In genomic region chr14:36664322-36665193, GRCh38 we compare ENCODE assay signal across 12 cellular contexts. TPM values are rescaled to one million over a fixed set of nuclear protein-coding genes. Genes with fewer than 3 reads are reported as not detected.
A peak's percentile ranks its signal among the peaks of the same experiment; 100 is the strongest.
DNase-seq lines count a peak whose midpoint lies in the region; ATAC-seq and TF ChIP-seq lines count a peak whose summit lies in the region.
"Had no signal": no experiment of that assay in that cellular context is flagged by ENCODE, and none has a peak within 500 bp of the region (broad histone marks: within the 10 kb centered on the region; RNA-seq: fewer than 3 reads in every experiment).

No MANE protein-coding gene starts in this region.

- H3K9ac ChIP-seq in GM23248 (no peak overlapping the region), neural progenitor cell (no peak overlapping the region)

- no peak overlapping the region for H3K4me2 ChIP-seq in GM23248 (ENCODE audit: unreplicated experiment)
- no peak overlapping the region for H3K4me2 ChIP-seq in neural progenitor cell

- TF ChIP-seq CTCF in breast epithelium (IDR thresholded peaks at IDR 0.05) = no peak
- TF ChIP-seq CTCF in neural progenitor cell (IDR thresholded peaks at IDR 0.05) = no peak
- no peak for TF ChIP-seq CTCF in dorsolateral prefrontal cortex (IDR thresholded peaks at IDR 0.05 in 54 of 56, conservative IDR thresholded peaks at IDR 0.05 in 2 of 56; ENCODE audit: low read depth in 1 of 56, partially characterized antibody in 56 of 56)

- no peak overlapping the region for H3K27ac Mint-ChIP-seq in CD4-positive, CD25-positive, alpha-beta regulatory T cell
- no peak overlapping the region for H3K27ac Mint-ChIP-seq in neural progenitor cell

- peaks cover 22% of the 10 kb centered on the region for H3K4me1 ChIP-seq in CD4-positive, CD25-positive, alpha-beta regulatory T cell (ENCODE audit: control insufficient read depth, insufficient read depth, low read length, poor library complexity, severe bottlenecking)
- H3K4me1 ChIP-seq in GM23248 (ENCODE audit: insufficient read depth) (no peaks in the 10 kb centered on the region; the same call in 1 of the 2 replicates), breast epithelium (peaks cover 13 to 15% of the 10 kb centered on the region in 2 donors), neural progenitor cell (peaks cover 9% of the 10 kb centered on the region)

- H3K9me3 ChIP-seq in CD4-positive, CD25-positive, alpha-beta regulatory T cell (ENCODE audit: control insufficient read depth in 2 of 2, low read length in 2 of 2) = peaks cover 0 to 2% of the 10 kb centered on the region in 2 experiments
- H3K9me3 ChIP-seq in GM23248 (ENCODE audit: low read depth) (no peaks in the 10 kb centered on the region), breast epithelium (no peaks in the 10 kb centered on the region), neural progenitor cell (ENCODE audit: low read depth) (no peaks in the 10 kb centered on the region)

- TF ChIP-seq POLR2A in breast epithelium (IDR thresholded peaks at IDR 0.05) = no peak

- no peak overlapping the region for H3K27ac ChIP-seq in CD4-positive, CD25-positive, alpha-beta regulatory T cell (ENCODE audit: insufficient read depth, low read length, poor library complexity, severe bottlenecking)
- H3K27ac ChIP-seq in GM23248 (no peak overlapping the region), breast epithelium (no peak overlapping the region), neural progenitor cell (no peak overlapping the region), dorsolateral prefrontal cortex (no peak overlapping the region)
- H3K27ac ChIP-seq: cardiac muscle cell had no signal

- H2AFZ ChIP-seq in GM23248 (peak overlapping the region; percentile 90; the same call in 1 of the 2 replicates), neural progenitor cell (replicated peaks) (no peak overlapping the region)

- H3K4me3 ChIP-seq in CD4-positive, CD25-positive, alpha-beta regulatory T cell (ENCODE audit: low read depth, low read length) = no peak overlapping the region
- H3K4me3 ChIP-seq in GM23248 (no peak overlapping the region), breast epithelium (peak overlapping the region in 2 of 3 donors; percentile 43 to 71), neural progenitor cell (no peak overlapping the region), dorsolateral prefrontal cortex (peak overlapping the region in 7 of 59 donors; percentile 25 to 58 (median 44))
- H3K4me3 ChIP-seq: cardiac muscle cell had no signal

- H3F3A ChIP-seq in GM23248 (ENCODE audit: insufficient read depth) = no peaks in the 10 kb centered on the region; the same call in 1 of the 2 replicates
- peaks cover 13% of the 10 kb centered on the region for H3F3A ChIP-seq in neural progenitor cell (ENCODE audit: low read depth)

- H3K79me2 ChIP-seq in GM23248 (ENCODE audit: insufficient read depth) (no peaks in the 10 kb centered on the region), neural progenitor cell (ENCODE audit: low read depth) (no peaks in the 10 kb centered on the region)

- intact Hi-C loops in breast epithelium (cut with DNase I; ENCODE audit: low total_unique reads) (no loop called here), dorsolateral prefrontal cortex (cut with DNase I) (loop anchor here (10.0 kb wide), 2 partner anchors 140 to 930 kb away; partner anchors contain the start of genes FOXA1 (in 1 of the 2), NKX2-1 (in 1 of the 2) and TTC6 (in 1 of the 2))

- H3K36me3 ChIP-seq in CD4-positive, CD25-positive, alpha-beta regulatory T cell (ENCODE audit: control insufficient read depth, insufficient read depth, low read length) = no peaks in the 10 kb centered on the region
- H3K36me3 ChIP-seq in GM23248 (ENCODE audit: low read depth) (no peaks in the 10 kb centered on the region), breast epithelium (no peaks in the 10 kb centered on the region), neural progenitor cell (no peaks in the 10 kb centered on the region)
- H3K36me3 ChIP-seq: cardiac muscle cell had no signal

- H3K4me1 Mint-ChIP-seq in CD4-positive, CD25-positive, alpha-beta regulatory T cell = peaks cover 0 to 39% (median 26%) of the 10 kb centered on the region in 4 donors
- peaks cover 23% of the 10 kb centered on the region for H3K4me1 Mint-ChIP-seq in neural progenitor cell

- H4K20me1 ChIP-seq in GM23248 (ENCODE audit: insufficient read depth) (no peaks in the 10 kb centered on the region), neural progenitor cell (ENCODE audit: low read depth) (peaks cover 92% of the 10 kb centered on the region)

- H3K27me3 ChIP-seq in CD4-positive, CD25-positive, alpha-beta regulatory T cell (ENCODE audit: control insufficient read depth, insufficient read depth, low read length) = peaks cover 53% of the 10 kb centered on the region
- H3K27me3 ChIP-seq in GM23248 (replicated peaks; ENCODE audit: insufficient read depth) (peaks cover 42% of the 10 kb centered on the region), breast epithelium (peaks cover 3 to 88% of the 10 kb centered on the region in 2 donors), neural progenitor cell (peaks cover 100% of the 10 kb centered on the region), dorsolateral prefrontal cortex (peaks cover 42 to 100% (median 100%) of the 10 kb centered on the region in 45 donors)

- peaks cover 75% of the 10 kb centered on the region for H3K27me3 Mint-ChIP-seq in CD4-positive, CD25-positive, alpha-beta regulatory T cell
- H3K27me3 Mint-ChIP-seq in neural progenitor cell (ENCODE audit: insufficient read depth, low read depth) = peaks cover 86% of the 10 kb centered on the region

- 59% methylated on average over 9 of the region's 9 CpGs for WGBS in GM23248 (ENCODE audit: low coverage in 1 of 2, low lambda C conversion rate in 2 of 2, missing lambda C conversion rate in 2 of 2), 2 experiments

- ATAC-seq in CD4-positive, CD25-positive, alpha-beta regulatory T cell (ENCODE audit: low read depth in 2 of 2) = no peak
- ATAC-seq in GM18909 (IDR thresholded peaks at IDR 0.05; ENCODE audit: poor library complexity, unreplicated experiment) = no peak

- DNase-seq in CD4-positive, CD25-positive, alpha-beta regulatory T cell = no peak
- no peak for DNase-seq in GM23248
- DNase-seq in breast epithelium (ENCODE audit: low spot score in 2 of 2) = no peak
- DNase-seq in neural progenitor cell (ENCODE audit: low spot score) = no peak
- no peak for DNase-seq in NK-92 (lab: John Stamatoyannopoulos, UW; ENCODE audit: unreplicated experiment)
- DNase-seq in dorsolateral prefrontal cortex = no peak
- DNase-seq: activated CD4-positive, CD25-positive, alpha-beta regulatory T cell treated with anti-CD3 and anti-CD28 coated beads, Interleukin-2, amount 50 U/mL, for 72 hours; activated effector memory CD4-positive, alpha-beta T cell treated with Interleukin-2 at 50 U/mL for 16 hours; NCI-H2081; stimulated activated CD4-positive, alpha-beta T cell treated with anti-CD3 and anti-CD28 coated beads, Interleukin-2, amount 100 ng/mL, for 24 hours had no signal

- H3K4me3 Mint-ChIP-seq in CD4-positive, CD25-positive, alpha-beta regulatory T cell = peak overlapping the region; percentile 15 to 75 (median 70)
- H3K4me3 Mint-ChIP-seq in neural progenitor cell = peak overlapping the region; percentile 16

- H3K9me3 Mint-ChIP-seq in CD4-positive, CD25-positive, alpha-beta regulatory T cell = peaks cover 0 to 9% (median 3%) of the 10 kb centered on the region in 7 donors
- peaks cover 2% of the 10 kb centered on the region for H3K9me3 Mint-ChIP-seq in neural progenitor cell

- no peaks in the 10 kb centered on the region for H3K9me2 ChIP-seq in GM23248 (ENCODE audit: insufficient read depth)

- no peaks in the 10 kb centered on the region for H3K36me3 Mint-ChIP-seq in CD4-positive, CD25-positive, alpha-beta regulatory T cell
- no peaks in the 10 kb centered on the region for H3K36me3 Mint-ChIP-seq in neural progenitor cell

- in situ Hi-C loops in GM23248 (cut with MboI) = loop anchor here (25.0 kb wide), 1 partner anchor 273 kb away; no protein-coding TSS in a partner anchor

RNA-seq across cellular contexts. Expression of gene PAX9, which starts 2.9 kb away (rescaled TPM):
- 0.42 TPM for total RNA-seq in CD4-positive, CD25-positive, alpha-beta regulatory T cell
- under 1 TPM in 3 of 4 donors, not detected in 1; 0.14 to 0.46 (median 0.41) TPM for polyA plus RNA-seq in CD4-positive, CD25-positive, alpha-beta regulatory T cell
- not detected in 2 replicates for total RNA-seq in GM23248 (2014; rRNA removed; shearing (Covaris generic))
- 0.05 and 0.19 TPM in 2 replicates for polyA plus RNA-seq in GM23248 (2016; fragmentation: Nextera tagmentation; extraction: Ambion mirVana)
- total RNA-seq in breast epithelium (1 to 10 TPM in 2 of 3 donors, under 1 TPM in 1; 0.64 to 4.9 (median 1.3) TPM), neural progenitor cell (ENCODE audit: low replicate concordance) (not detected in 2 replicates), dorsolateral prefrontal cortex (under 1 TPM in 7 of 120 experiments, not detected in 113; 0.08 to 0.76 (median 0.35) TPM)
- total RNA-seq: cardiac muscle cell had no signal

Comparison
In these comparisons a context has a peak if more than half of its experiments do, and no peak if none do; other contexts are left out.
1. H3K4me3 ChIP-seq: peak in breast epithelium (2 of 3); none in CD4-positive, CD25-positive, alpha-beta regulatory T cell (single experiment), GM23248 (single experiment) and neural progenitor cell (single experiment).